9 cellular contexts compared by ENCODE assay signal in genomic region chr3:108388136-108389132, GRCh38.
DNase-seq lines count a peak whose midpoint lies in the region; ATAC-seq lines count a peak whose summit lies in the region.
"Had no signal": no experiment of that assay in that cellular context is flagged by ENCODE, and none has a peak within 500 bp of the region (broad histone marks: within the 10 kb centered on the region; RNA-seq: fewer than 3 reads in every experiment).

No MANE protein-coding gene starts in this region.

- H3K9me3 Mint-ChIP-seq in activated CD4-positive, alpha-beta T cell treated with anti-CD3 and anti-CD28 coated beads, Interleukin-2, amount 10 ng/mL, durations not matched to agents 24 days and 14 days = peaks cover 7% of the 10 kb centered on the region

- H3K27me3 Mint-ChIP-seq in activated CD4-positive, alpha-beta T cell treated with anti-CD3 and anti-CD28 coated beads, Interleukin-2, amount 10 ng/mL, durations not matched to agents 24 days and 14 days = peaks cover 11% of the 10 kb centered on the region

- peak; percentile 56 for ATAC-seq in HG02970 (IDR thresholded peaks at IDR 0.05; ENCODE audit: low FRiP score, unreplicated experiment)
- ATAC-seq: Panc1 had no signal

- no peak for DNase-seq in activated CD4-positive, alpha-beta T cell treated with anti-CD3 and anti-CD28 coated beads, Interleukin-2, amount 10 ng/mL, durations not matched to agents 24 days and 14 days
- no peak for DNase-seq in activated CD4-positive, alpha-beta T cell treated with anti-CD3 and anti-CD28 coated beads, Interleukin-2, amount 50 U/mL, for 4 hours
- peak; percentile 89 for DNase-seq in NCI-H2107 (lab: John Stamatoyannopoulos, UW)
- peak; percentile 30 for DNase-seq in midbrain (lab: John Stamatoyannopoulos, UW)
- no peak for DNase-seq in stimulated activated naive CD4-positive, alpha-beta T cell (lab: John Stamatoyannopoulos, UW)
- no peak for DNase-seq in NCI-H2171 treated with DMSO at 0.1 percent for 48 hours (lab: John Stamatoyannopoulos, UW)
- no peak for DNase-seq in UCSD-AML1 (lab: John Stamatoyannopoulos, UW; ENCODE audit: unreplicated experiment)

- H3K4me1 Mint-ChIP-seq in activated CD4-positive, alpha-beta T cell treated with anti-CD3 and anti-CD28 coated beads, Interleukin-2, amount 10 ng/mL, durations not matched to agents 24 days and 14 days = peaks cover 18% of the 10 kb centered on the region

- H3K4me3 Mint-ChIP-seq in activated CD4-positive, alpha-beta T cell treated with anti-CD3 and anti-CD28 coated beads, Interleukin-2, amount 10 ng/mL, durations not matched to agents 24 days and 14 days = peak overlapping the region; percentile 13

- H3K36me3 Mint-ChIP-seq in activated CD4-positive, alpha-beta T cell treated with anti-CD3 and anti-CD28 coated beads, Interleukin-2, amount 10 ng/mL, durations not matched to agents 24 days and 14 days (ENCODE audit: low read depth) = no peaks in the 10 kb centered on the region

- peak overlapping the region; percentile 80 for H3K27ac Mint-ChIP-seq in activated CD4-positive, alpha-beta T cell treated with anti-CD3 and anti-CD28 coated beads, Interleukin-2, amount 10 ng/mL, durations not matched to agents 24 days and 14 days

- intact Hi-C loops in activated CD4-positive, alpha-beta T cell treated with anti-CD3 and anti-CD28 coated beads, Interleukin-2, amount 10 ng/mL, durations not matched to agents 24 days and 14 days (cut with micrococcal nuclease) = loop anchor here (1.0 to 5.0 kb wide), 7 partner anchors 45 to 461 kb away; partner anchors contain the start of genes HHLA2 and IFT57

Comparison
In these comparisons a context has a peak if more than half of its experiments do, and no peak if none do; other contexts are left out.
1. DNase-seq: peak in NCI-H2107 (single experiment) and midbrain (single experiment); none in activated CD4-positive, alpha-beta T cell treated with anti-CD3 and anti-CD28 coated beads, Interleukin-2, amount 10 ng/mL, durations not matched to agents 24 days and 14 days (single experiment), activated CD4-positive, alpha-beta T cell treated with anti-CD3 and anti-CD28 coated beads, Interleukin-2, amount 50 U/mL, for 4 hours (0 of 2), stimulated activated naive CD4-positive, alpha-beta T cell (0 of 6), NCI-H2171 treated with DMSO at 0.1 percent for 48 hours (single experiment) and UCSD-AML1 (single experiment).